ENCODE assay signal across 6 cellular contexts in the genomic region with DNA sequence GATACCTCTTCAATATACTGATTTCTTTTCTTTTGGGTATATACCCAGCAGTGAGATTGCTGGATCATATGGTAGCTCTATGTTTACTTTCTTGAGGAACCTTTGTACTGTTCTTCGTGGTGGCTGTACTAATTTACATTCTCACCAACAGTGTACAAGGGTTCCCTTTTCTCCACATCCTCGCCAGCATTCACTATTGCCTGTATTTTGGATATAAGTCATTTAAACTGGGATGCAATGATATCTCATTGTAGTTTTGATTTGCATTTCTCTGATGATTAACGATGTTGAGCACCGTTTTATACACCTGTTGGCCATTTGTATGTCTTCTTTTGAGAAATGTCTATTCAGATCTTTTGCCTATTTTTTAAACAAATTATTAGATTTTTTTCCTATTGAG. TPM values are rescaled to one million over a fixed set of nuclear protein-coding genes. Genes with fewer than 3 reads are reported as not detected.
"Had no signal": no experiment of that assay in that cellular context is flagged by ENCODE, and none has a peak within 500 bp of the region (broad histone marks: within the 10 kb centered on the region; RNA-seq: fewer than 3 reads in every experiment).

No MANE protein-coding gene starts in this region.

RNA-seq across cellular contexts. Expression of a gene that starts 30.4 kb away (rescaled TPM):
- total RNA-seq: stomach, subcutaneous adipose tissue, thoracic aorta, upper lobe of right lung, ureter, urinary bladder had no signal
- polyA plus RNA-seq: stomach had no signal
